28 cellular contexts compared by ENCODE assay signal in genomic region chr17:61587807-61588660, GRCh38. TPM values are rescaled to one million over a fixed set of nuclear protein-coding genes. Genes with fewer than 3 reads are reported as not detected.
DNase-seq lines count a peak whose midpoint lies in the region; ATAC-seq, FAIRE-seq and TF ChIP-seq lines count a peak whose summit lies in the region.
"Had no signal": no experiment of that assay in that cellular context is flagged by ENCODE, and none has a peak within 500 bp of the region (broad histone marks: within the 10 kb centered on the region; RNA-seq: fewer than 3 reads in every experiment).

No MANE protein-coding gene starts in this region.

- WGBS in pancreas, 2 donors, result 37 to 43% methylated on average over 4 of the region's 4 CpGs
- 80 to 84% (median 81%) methylated on average over 4 of the region's 4 CpGs for WGBS in ovary, 3 donors

- H4K20me1 ChIP-seq in DOHH2 (ENCODE audit: control insufficient read depth, insufficient read depth, low read depth, low read length), result no peaks in the 10 kb centered on the region
- no peaks in the 10 kb centered on the region for H4K20me1 ChIP-seq in Karpas-422 (ENCODE audit: insufficient read depth, low read depth, low read length)
- H4K20me1 ChIP-seq: BLaER1 treated with 17β-estradiol and CSF1 and Interleukin-3, amounts not matched to agents 10 nM and 100 nM had no signal

- no peak for TF ChIP-seq EP300 in ovary (IDR thresholded peaks at IDR 0.05)

- intact Hi-C loops in pancreas (cut with DNase I), result no loop called here
- intact Hi-C loops in ovary (cut with DNase I), result no loop called here

- TF ChIP-seq CTCF in DOHH2 (IDR thresholded peaks at IDR 0.05; ENCODE audit: low read depth, low read length, poor library complexity, severe bottlenecking), result no peak
- no peak for TF ChIP-seq CTCF in pancreas (IDR thresholded peaks at IDR 0.05)
- TF ChIP-seq CTCF in ovary (IDR thresholded peaks at IDR 0.05), result no peak

- no peaks in the 10 kb centered on the region for H3K27me3 ChIP-seq in DOHH2 (ENCODE audit: control insufficient read depth, low read length)
- no peaks in the 10 kb centered on the region for H3K27me3 ChIP-seq in Karpas-422 (ENCODE audit: low read length)
- no peaks in the 10 kb centered on the region for H3K27me3 ChIP-seq in pancreas
- H3K27me3 ChIP-seq in ovary, result no peaks in the 10 kb centered on the region
- H3K27me3 ChIP-seq: BLaER1 treated with 17β-estradiol and CSF1 and Interleukin-3, amounts not matched to agents 10 nM and 100 nM; SJSA1 had no signal

- H3K9me2 ChIP-seq in DOHH2 (replicated peaks; ENCODE audit: control insufficient read depth, low read length), result no peaks in the 10 kb centered on the region
- H3K9me2 ChIP-seq in Karpas-422 (replicated peaks; ENCODE audit: insufficient read depth, low read length), result no peaks in the 10 kb centered on the region

- H3K4me2 ChIP-seq in DOHH2 (ENCODE audit: low read length) (peak overlapping the region; percentile 34), Karpas-422 (ENCODE audit: low read depth, low read length, poor library complexity, severe bottlenecking) (peak overlapping the region; percentile 51)
- H3K4me2 ChIP-seq: BLaER1 treated with 17β-estradiol and CSF1 and Interleukin-3, amounts not matched to agents 10 nM and 100 nM had no signal

- H3K4me3 ChIP-seq in DOHH2 (ENCODE audit: low read length), result peak overlapping the region; percentile 9
- peak overlapping the region; percentile 8 for H3K4me3 ChIP-seq in Karpas-422 (ENCODE audit: low read length)
- H3K4me3 ChIP-seq in pancreas, result no peak overlapping the region
- no peak overlapping the region for H3K4me3 ChIP-seq in ovary
- H3K4me3 ChIP-seq: BLaER1 treated with 17β-estradiol and CSF1 and Interleukin-3, amounts not matched to agents 10 nM and 100 nM; SJSA1 had no signal

- H3K9me3 ChIP-seq in DOHH2 (ENCODE audit: control insufficient read depth, insufficient read depth, low read length) (no peaks in the 10 kb centered on the region), Karpas-422 (ENCODE audit: low read length) (no peaks in the 10 kb centered on the region), pancreas (no peaks in the 10 kb centered on the region), ovary (no peaks in the 10 kb centered on the region)
- H3K9me3 ChIP-seq: SJSA1 had no signal

- no peaks in the 10 kb centered on the region for H3F3A ChIP-seq in DOHH2 (ENCODE audit: control insufficient read depth, insufficient read depth)

- 0 out of 2 replicates have a peak overlapping the region, but pooled peaks have one; percentile 0 for H3K27ac ChIP-seq in DOHH2 (ENCODE audit: low read depth, low read length)
- H3K27ac ChIP-seq in Karpas-422 (ENCODE audit: low read length), result peak overlapping the region; percentile 2; the same call in 1 of the 2 replicates
- no peak overlapping the region for H3K27ac ChIP-seq in pancreas
- no peak overlapping the region for H3K27ac ChIP-seq in ovary
- H3K27ac ChIP-seq: BLaER1 treated with 17β-estradiol and CSF1 and Interleukin-3, amounts not matched to agents 10 nM and 100 nM; SJSA1 had no signal

- TF ChIP-seq POLR2A in ovary (IDR thresholded peaks at IDR 0.05) (no peak), H54 (IDR thresholded peaks at IDR 0.05; ENCODE audit: low read depth, low read length) (no peak)

- FAIRE-seq in pancreas (lab: Jason Lieb, UNC) (no peak), H54 (lab: Jason Lieb, UNC) (no peak)
- FAIRE-seq: A204.1, GM12892 had no signal

- H3K36me3 ChIP-seq in DOHH2 (ENCODE audit: control insufficient read depth, low read length), result no peaks in the 10 kb centered on the region
- no peaks in the 10 kb centered on the region for H3K36me3 ChIP-seq in Karpas-422 (ENCODE audit: insufficient read depth, low read length)
- H3K36me3 ChIP-seq in pancreas, result no peaks in the 10 kb centered on the region
- no peaks in the 10 kb centered on the region for H3K36me3 ChIP-seq in ovary
- H3K36me3 ChIP-seq: BLaER1 treated with 17β-estradiol and CSF1 and Interleukin-3, amounts not matched to agents 10 nM and 100 nM; SJSA1 had no signal

- peak in 3 of 4 donors; percentile 65 to 67 (median 66) for ATAC-seq in pancreas
- ATAC-seq in HG03196 (IDR thresholded peaks at IDR 0.05; ENCODE audit: unreplicated experiment), result no peak

- no peak overlapping the region for H2AFZ ChIP-seq in Karpas-422 (ENCODE audit: low read length)

- DNase-seq in Karpas-422 (peak; percentile 74), NCI-H69 (lab: John Stamatoyannopoulos, UW) (peak; percentile 80), pancreas (peak in 1 of 6 donors; percentile 4), ovary (no peak), H54 (ENCODE audit: insufficient read length, low spot score) (no peak)
- DNase-seq: AML-193; CD4-positive, alpha-beta memory T cell; COR-L47; DMS53; GDM1; H7; Kasumi-1; NCI-H1105; NCI-H146; NCI-H2029 treated with DMSO at 0.1 percent for 48 hours; NCI-H226; NCI-H524 treated with DMSO at 0.1 percent for 48 hours; NCI-H82; Right ventricle myocardium superior; RPMI8226; T-helper 2 cell had no signal

- H3K4me1 ChIP-seq in DOHH2 (ENCODE audit: control insufficient read depth, low read length) (peaks cover 18% of the 10 kb centered on the region), Karpas-422 (ENCODE audit: low read length) (peaks cover 45% of the 10 kb centered on the region), pancreas (no peaks in the 10 kb centered on the region), ovary (ENCODE audit: insufficient read depth) (no peaks in the 10 kb centered on the region)
- H3K4me1 ChIP-seq: SJSA1 had no signal

- H3K79me2 ChIP-seq in DOHH2 (ENCODE audit: control insufficient read depth, low read length), result no peaks in the 10 kb centered on the region
- no peaks in the 10 kb centered on the region for H3K79me2 ChIP-seq in Karpas-422 (ENCODE audit: low read length)

- H3K9ac ChIP-seq in Karpas-422 (ENCODE audit: low read length), result no peak overlapping the region
- H3K9ac ChIP-seq: BLaER1 treated with 17β-estradiol and CSF1 and Interleukin-3, amounts not matched to agents 10 nM and 100 nM had no signal

RNA-seq across cellular contexts. Expression of gene NACA2, which starts 3.0 kb away (rescaled TPM):
- not detected in 2 replicates for total RNA-seq in Karpas-422 (2014; rRNA removed; shearing (Covaris generic); ENCODE audit: low replicate concordance)
- total RNA-seq in pancreas, result not detected
- polyA plus RNA-seq in pancreas, result under 1 TPM in 1 of 2 donors, not detected in 1; 0.12 TPM
- not detected for total RNA-seq in ovary
- polyA plus RNA-seq in ovary, result not detected
- total RNA-seq: CD4-positive, alpha-beta memory T cell; H7; M059J; Right ventricle myocardium superior; SJSA1 had no signal
- polyA plus RNA-seq: CD4-positive, alpha-beta memory T cell had no signal

Comparison
In these comparisons a context has a peak if more than half of its experiments do, and no peak if none do; other contexts are left out.
1. H3K27ac ChIP-seq: peak in DOHH2 (single experiment) and Karpas-422 (single experiment); none in pancreas (0 of 4) and ovary (0 of 2).
2. H3K4me3 ChIP-seq: peak in DOHH2 (single experiment) and Karpas-422 (single experiment); none in pancreas (0 of 4) and ovary (single experiment).
3. DNase-seq: peak in Karpas-422 (single experiment) and NCI-H69 (single experiment); none in ovary (0 of 5) and H54 (single experiment).